ENCODE assay signal across 8 cellular contexts in the genomic region with DNA sequence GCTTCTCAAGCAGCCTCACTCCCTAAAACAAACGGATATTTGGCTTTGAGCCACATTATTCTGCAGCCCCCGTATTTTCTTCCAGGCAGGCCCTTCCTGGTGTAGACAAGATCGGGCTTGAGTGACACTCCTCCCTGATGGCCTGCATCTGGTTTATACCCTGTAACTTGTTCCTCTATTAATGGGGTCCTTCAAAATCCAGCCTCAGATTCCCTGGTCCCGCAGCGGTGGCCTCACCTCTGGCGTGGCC. TPM values are rescaled to one million over a fixed set of nuclear protein-coding genes. Genes with fewer than 3 reads are reported as not detected.
DNase-seq lines count a peak whose midpoint lies in the region; ATAC-seq and TF ChIP-seq lines count a peak whose summit lies in the region.

No MANE protein-coding gene starts in this region.

- DNase-seq in CD4-positive, alpha-beta T cell: no peak
- DNase-seq in NCI-H2029 treated with DMSO at 0.1 percent for 48 hours (lab: John Stamatoyannopoulos, UW) (peak; percentile 79), neural progenitor cell (ENCODE audit: low spot score) (no peak), GM13976 (ENCODE audit: low spot score) (no peak), HPDE6-E6E7 (ENCODE audit: extremely low spot score) (no peak)
- no peak for DNase-seq in effector memory CD8-positive, alpha-beta T cell

- TF ChIP-seq CTCF in CD4-positive, alpha-beta T cell (IDR thresholded peaks at IDR 0.05): no peak
- TF ChIP-seq CTCF in neural progenitor cell (IDR thresholded peaks at IDR 0.05) (no peak), GM13976 (IDR thresholded peaks at IDR 0.05; ENCODE audit: borderline replicate concordance, control extremely low read depth, extremely low read depth, insufficient read depth, missing control alignments) (no peak)

- no peaks in the 10 kb centered on the region for H3K9me3 ChIP-seq in CD4-positive, alpha-beta T cell (ENCODE audit: control insufficient read depth, low read length)
- H3K9me3 ChIP-seq in neural progenitor cell (ENCODE audit: low read depth): no peaks in the 10 kb centered on the region

- POLR2A ChIA-PET in CD4-positive, alpha-beta T cell (lab: Charles Lee): interaction anchor here (5.2 to 6.2 kb wide), 2 partner anchors 25 to 28 kb away, joined by 64 to 82 read pairs; a partner anchor contains a TSS

- no peaks in the 10 kb centered on the region for H3K27me3 ChIP-seq in CD4-positive, alpha-beta T cell (ENCODE audit: control insufficient read depth, insufficient read depth, low read length)
- H3K27me3 ChIP-seq in neural progenitor cell: no peaks in the 10 kb centered on the region

- H3K27ac ChIP-seq in CD4-positive, alpha-beta T cell (ENCODE audit: low read depth, low read length): peak overlapping the region; percentile 37
- no peak overlapping the region for H3K27ac ChIP-seq in neural progenitor cell

- H2AFZ ChIP-seq in neural progenitor cell (replicated peaks): peak overlapping the region; percentile 68

- H3K4me1 Mint-ChIP-seq in CD4-positive, alpha-beta T cell (ENCODE audit: low read depth): peaks cover 67% of the 10 kb centered on the region
- H3K4me1 Mint-ChIP-seq in effector memory CD8-positive, alpha-beta T cell (ENCODE audit: low read depth in 2 of 2): peaks cover 49 to 50% of the 10 kb centered on the region in 2 donors
- peaks cover 34% of the 10 kb centered on the region for H3K4me1 Mint-ChIP-seq in neural progenitor cell

- no peaks in the 10 kb centered on the region for H3K36me3 ChIP-seq in neural progenitor cell

- H4K20me1 ChIP-seq in neural progenitor cell (ENCODE audit: low read depth): peaks cover 6% of the 10 kb centered on the region

- intact Hi-C loops in CD4-positive, alpha-beta T cell (cut with DNase I, micrococcal nuclease): loop anchor here in 1 of 2 experiments (1.0 kb wide), 1 partner anchor 25 kb away; a partner anchor contains a TSS

- peak overlapping the region; percentile 95 for H3K4me3 Mint-ChIP-seq in CD4-positive, alpha-beta T cell
- H3K4me3 Mint-ChIP-seq in effector memory CD8-positive, alpha-beta T cell: peak overlapping the region; percentile 82 to 96
- peak overlapping the region; percentile 97 for H3K4me3 Mint-ChIP-seq in neural progenitor cell

- no peak for ATAC-seq in CD4-positive, alpha-beta T cell (ENCODE audit: poor library complexity)
- ATAC-seq in effector memory CD8-positive, alpha-beta T cell (replicated peaks): no peak
- ATAC-seq in GM21390 (IDR thresholded peaks at IDR 0.05; ENCODE audit: unreplicated experiment) (no peak), GM18498 (IDR thresholded peaks at IDR 0.05; ENCODE audit: unreplicated experiment) (no peak)

- peaks cover 19% of the 10 kb centered on the region for H3F3A ChIP-seq in neural progenitor cell (ENCODE audit: low read depth)

- peaks cover 34% of the 10 kb centered on the region for H3K36me3 Mint-ChIP-seq in CD4-positive, alpha-beta T cell (ENCODE audit: low read depth)
- H3K36me3 Mint-ChIP-seq in effector memory CD8-positive, alpha-beta T cell (ENCODE audit: insufficient read depth): peaks cover 8% of the 10 kb centered on the region
- peaks cover 10% of the 10 kb centered on the region for H3K36me3 Mint-ChIP-seq in neural progenitor cell

- peaks cover 8% of the 10 kb centered on the region for H3K9me3 Mint-ChIP-seq in CD4-positive, alpha-beta T cell
- H3K9me3 Mint-ChIP-seq in effector memory CD8-positive, alpha-beta T cell: no peaks in the 10 kb centered on the region
- no peaks in the 10 kb centered on the region for H3K9me3 Mint-ChIP-seq in neural progenitor cell

- no peak overlapping the region for H3K9ac ChIP-seq in neural progenitor cell

- peak overlapping the region; percentile 92 for H3K27ac Mint-ChIP-seq in CD4-positive, alpha-beta T cell
- peak overlapping the region; percentile 74 to 89 for H3K27ac Mint-ChIP-seq in effector memory CD8-positive, alpha-beta T cell
- H3K27ac Mint-ChIP-seq in neural progenitor cell: peak overlapping the region; percentile 96

- H3K79me2 ChIP-seq in neural progenitor cell (ENCODE audit: low read depth): peaks cover 37% of the 10 kb centered on the region

- CTCF ChIA-PET in CD4-positive, alpha-beta T cell (lab: Charles Lee): interaction anchor here (1.0 kb wide), 1 partner anchor 11 kb away, joined by 3 read pairs; no protein-coding TSS in a partner anchor

- peak overlapping the region; percentile 72 for H3K4me2 ChIP-seq in neural progenitor cell

- H3K4me3 ChIP-seq in neural progenitor cell: peak overlapping the region; percentile 92

- in situ Hi-C loops in GM13976 (cut with MboI; ENCODE audit: low sequenced_read_pairs, unreplicated experiment): no loop called here

- no peaks in the 10 kb centered on the region for H3K27me3 Mint-ChIP-seq in CD4-positive, alpha-beta T cell
- H3K27me3 Mint-ChIP-seq in effector memory CD8-positive, alpha-beta T cell: peaks cover 0 to 7% of the 10 kb centered on the region in 2 donors
- no peaks in the 10 kb centered on the region for H3K27me3 Mint-ChIP-seq in neural progenitor cell (ENCODE audit: insufficient read depth, low read depth)

- H3K4me1 ChIP-seq in neural progenitor cell: peaks cover 18% of the 10 kb centered on the region

RNA-seq across cellular contexts. Expression of a gene that starts 0.4 kb away (rescaled TPM):
- 10 to 100 TPM; 14.4 to 14.6 TPM for total RNA-seq in CD4-positive, alpha-beta T cell
- total RNA-seq in neural progenitor cell (ENCODE audit: low replicate concordance): 199 and 315 TPM in 2 replicates

RNA-seq across cellular contexts. Expression of a gene that starts 25.1 kb away (rescaled TPM):
- total RNA-seq in CD4-positive, alpha-beta T cell: 10 to 100 TPM; 41.8 to 44.1 TPM
- 96.0 and 138 TPM in 2 replicates for total RNA-seq in neural progenitor cell (ENCODE audit: low replicate concordance)

RNA-seq across cellular contexts. Expression of a gene that starts 27.7 kb away (rescaled TPM):
- 1 to 10 TPM; 4.1 to 5.8 TPM for total RNA-seq in CD4-positive, alpha-beta T cell
- total RNA-seq in neural progenitor cell (ENCODE audit: low replicate concordance): 13.9 and 28.8 TPM in 2 replicates

RNA-seq across cellular contexts. Expression of a gene that starts 28.1 kb away (rescaled TPM):
- not detected for total RNA-seq in CD4-positive, alpha-beta T cell
- total RNA-seq in neural progenitor cell (ENCODE audit: low replicate concordance): 0.45 and 2.9 TPM in 2 replicates

Comparison
In these comparisons a context has a peak if more than half of its experiments do, and no peak if none do; other contexts are left out.
1. RNA of a gene that starts 0.4 kb away (total RNA-seq): 199 to 315 TPM in neural progenitor cell; 14.4 to 14.6 TPM in CD4-positive, alpha-beta T cell; every median in the first group is over 10 times any median in the second.
2. Peak in every context shown above with its lines, with median percentiles within 50 percentile points of each other: H3K27ac Mint-ChIP-seq and H3K4me3 Mint-ChIP-seq.